23 cellular contexts compared by ENCODE assay signal in genomic region chr17:58753026-58753425, GRCh38. TPM values are rescaled to one million over a fixed set of nuclear protein-coding genes. Genes with fewer than 3 reads are reported as not detected.
"Had no signal": no experiment of that assay in that cellular context is flagged by ENCODE, and none has a peak within 500 bp of the region (broad histone marks: within the 10 kb centered on the region; RNA-seq: fewer than 3 reads in every experiment).

No MANE protein-coding gene starts in this region.

- ATAC-seq: Panc1, PC-3, T-cell had no signal

- H3K9ac ChIP-seq: SK-N-SH had no signal

- H3K27ac ChIP-seq: RWPE1 had no signal

- H3K4me2 ChIP-seq: SK-N-SH had no signal

- H3K9me3 ChIP-seq: SK-N-SH had no signal

- DNase-seq: KBM-7; MM.1S; NCI-H1092 treated with DMSO at 0.1 percent for 48 hours; NCI-H1436; NCI-H1694; NCI-H187 treated with DMSO at 0.1 percent for 48 hours; NCI-H2029 treated with DMSO at 0.1 percent for 48 hours; NCI-H2171 treated with DMSO at 0.1 percent for 48 hours; NCI-H345; NCI-H446 treated with DMSO at 0.1 percent for 48 hours; NCI-H510A treated with DMSO at 0.1 percent for 48 hours; NCI-H526; NCI-H748 treated with DMSO at 0.1 percent for 48 hours; NK-92 treated with Interleukin-12 subunit alpha and Interleukin-12 subunit beta, amount 100 ng/mL, for 24 hours; PC-3; SHP77; SK-N-SH; SW 1271; T-cell had no signal

RNA-seq across cellular contexts. Expression of gene PPM1E, which starts 2.6 kb away (rescaled TPM):
- total RNA-seq: HT-29, PC-3 had no signal
- polyA plus RNA-seq: IgD-negative memory B cell had no signal
